In the genomic region with DNA sequence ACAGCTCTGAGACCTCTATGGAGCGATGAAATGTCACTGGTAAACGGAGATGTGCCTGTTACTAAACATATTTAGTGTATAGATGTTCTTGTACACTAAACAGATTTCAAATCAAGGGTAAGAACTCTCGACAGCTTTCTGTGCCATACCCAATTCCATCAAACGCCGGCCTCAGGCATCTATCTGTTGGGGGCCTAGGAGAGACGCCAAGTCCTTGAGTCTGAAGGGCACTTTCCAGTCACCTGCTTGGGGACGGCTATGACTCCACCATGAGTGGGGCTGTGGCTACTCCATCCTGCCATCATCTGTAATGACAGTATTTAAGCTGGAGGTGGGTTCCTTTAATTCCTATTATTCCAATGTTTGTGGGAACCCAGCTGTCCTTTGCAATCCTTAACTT, we compare ENCODE assay signal across 18 cellular contexts.
"Had no signal": no experiment of that assay in that cellular context is flagged by ENCODE, and none has a peak within 500 bp of the region (broad histone marks: within the 10 kb centered on the region; RNA-seq: fewer than 3 reads in every experiment).

No MANE protein-coding gene starts in this region.

- H3K36me3 Mint-ChIP-seq: natural killer cell; stimulated activated memory B cell treated with anti-CD40 and anti-IgM and Interleukin-4, amounts not matched to agents 10 μg/mL and 1 μg/mL and 100 μg/mL, for 72 hours had no signal

- H3K4me1 Mint-ChIP-seq: natural killer cell; stimulated activated memory B cell treated with anti-CD40 and anti-IgM and Interleukin-4, amounts not matched to agents 10 μg/mL and 1 μg/mL and 100 μg/mL, for 72 hours had no signal

- FAIRE-seq: keratinocyte, pancreas had no signal

- H3K27ac Mint-ChIP-seq: effector memory CD8-positive, alpha-beta T cell; natural killer cell; stimulated activated memory B cell treated with anti-CD40 and anti-IgM and Interleukin-4, amounts not matched to agents 10 μg/mL and 1 μg/mL and 100 μg/mL, for 72 hours had no signal

- H3K4me3 ChIP-seq: gastrocnemius medialis, lower lobe of right lung, pancreas, thoracic aorta, tibial nerve, upper lobe of left lung, uterus had no signal

- H3K9me3 ChIP-seq: gastrocnemius medialis, lower lobe of right lung, pancreas, thoracic aorta, tibial nerve, upper lobe of left lung, uterus had no signal

- H3K4me3 Mint-ChIP-seq: effector memory CD8-positive, alpha-beta T cell; natural killer cell; stimulated activated memory B cell treated with anti-CD40 and anti-IgM and Interleukin-4, amounts not matched to agents 10 μg/mL and 1 μg/mL and 100 μg/mL, for 72 hours had no signal

- H3K9me3 Mint-ChIP-seq: effector memory CD8-positive, alpha-beta T cell; natural killer cell; stimulated activated memory B cell treated with anti-CD40 and anti-IgM and Interleukin-4, amounts not matched to agents 10 μg/mL and 1 μg/mL and 100 μg/mL, for 72 hours had no signal

- H3K27ac ChIP-seq: gastrocnemius medialis, lower lobe of right lung, pancreas, thoracic aorta, tibial nerve, upper lobe of left lung, uterus had no signal

- DNase-seq: cortex of kidney; effector memory CD8-positive, alpha-beta T cell; foreskin fibroblast; gastrocnemius medialis; left ventricle myocardium superior; lower lobe of right lung; natural killer cell; occipital lobe; stimulated activated CD4-positive, alpha-beta T cell treated with anti-CD3 and anti-CD28 coated beads, Interleukin-4, amount 100 ng/mL, for 4 hours; stimulated activated naive CD8-positive, alpha-beta T cell treated with anti-CD3 and anti-CD28 coated beads, Interleukin-15, Interleukin-2, amounts not matched to agents 100 U/mL and 50 U/mL, for 24 hours; substantia nigra; upper lobe of left lung; uterus had no signal

- H3K27me3 ChIP-seq: gastrocnemius medialis, pancreas, tibial nerve, upper lobe of left lung, uterus had no signal

- H3K4me1 ChIP-seq: gastrocnemius medialis, lower lobe of right lung, pancreas, tibial nerve, upper lobe of left lung, uterus had no signal
